Comparison of ENCODE assay signal across 8 cellular contexts in the genomic region with DNA sequence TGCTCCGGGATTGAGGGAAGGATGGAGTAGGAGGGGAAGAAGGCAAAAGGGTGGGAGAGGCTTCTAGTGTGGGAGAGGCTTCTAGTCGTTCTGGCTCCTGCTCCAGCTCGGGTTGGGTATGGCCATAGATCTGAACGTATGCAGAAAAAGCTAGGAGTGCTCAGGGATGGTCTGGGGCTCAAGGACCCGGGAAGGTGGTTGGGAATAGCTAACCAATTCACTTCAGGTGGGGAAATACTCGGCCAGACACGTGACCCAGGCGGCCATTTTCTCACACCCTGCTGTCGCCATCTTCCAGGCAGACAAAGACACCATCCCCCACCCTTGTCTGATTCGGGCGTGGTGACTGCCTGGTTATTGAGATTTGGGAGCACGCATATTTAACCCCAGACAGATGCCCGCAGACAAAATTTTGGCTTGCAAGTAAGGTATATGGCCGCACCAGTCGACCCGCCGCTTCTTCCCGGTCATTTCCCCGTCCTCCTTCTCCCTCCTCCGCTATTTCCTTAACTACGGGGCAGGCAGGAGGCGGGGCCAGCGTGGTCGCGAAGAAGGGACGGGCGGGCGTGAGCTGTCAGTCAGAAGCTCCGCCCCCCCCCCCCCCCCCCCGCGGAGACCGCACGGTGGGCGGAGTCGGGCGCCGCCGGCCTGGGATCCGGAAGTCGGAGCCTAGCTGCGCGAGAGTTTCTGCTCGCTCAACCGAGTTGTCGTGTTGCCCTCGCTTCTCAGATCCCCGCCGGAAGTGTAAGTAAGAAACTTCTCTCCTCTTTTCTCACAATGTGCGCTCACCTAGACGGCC. TPM values are rescaled to one million over a fixed set of nuclear protein-coding genes. Genes with fewer than 3 reads are reported as not detected.
DNase-seq lines count a peak whose midpoint lies in the region; ATAC-seq and TF ChIP-seq lines count a peak whose summit lies in the region.

A gene with protein sequence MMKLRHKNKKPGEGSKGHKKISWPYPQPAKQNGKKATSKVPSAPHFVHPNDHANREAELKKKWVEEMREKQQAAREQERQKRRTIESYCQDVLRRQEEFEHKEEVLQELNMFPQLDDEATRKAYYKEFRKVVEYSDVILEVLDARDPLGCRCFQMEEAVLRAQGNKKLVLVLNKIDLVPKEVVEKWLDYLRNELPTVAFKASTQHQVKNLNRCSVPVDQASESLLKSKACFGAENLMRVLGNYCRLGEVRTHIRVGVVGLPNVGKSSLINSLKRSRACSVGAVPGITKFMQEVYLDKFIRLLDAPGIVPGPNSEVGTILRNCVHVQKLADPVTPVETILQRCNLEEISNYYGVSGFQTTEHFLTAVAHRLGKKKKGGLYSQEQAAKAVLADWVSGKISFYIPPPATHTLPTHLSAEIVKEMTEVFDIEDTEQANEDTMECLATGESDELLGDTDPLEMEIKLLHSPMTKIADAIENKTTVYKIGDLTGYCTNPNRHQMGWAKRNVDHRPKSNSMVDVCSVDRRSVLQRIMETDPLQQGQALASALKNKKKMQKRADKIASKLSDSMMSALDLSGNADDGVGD (plus strand): TSS at position 661 of the 799 bp plus-strand sequence. CDS start 2,348 bp downstream, outside the sequence.

- peak; percentile 87 for DNase-seq in Daoy (ENCODE audit: low read depth)
- peak; percentile 87 for DNase-seq in H4 (ENCODE audit: low spot score)
- peak; percentile 78 for DNase-seq in LoVo (ENCODE audit: low spot score)
- DNase-seq in RWPE1 (ENCODE audit: low spot score), result peak; percentile 85
- peak; percentile 78 for DNase-seq in fibroblast of peridontal ligament (ENCODE audit: extremely low read depth)
- peak; percentile 87 for DNase-seq in natural killer cell treated with Interleukin-12 subunit alpha and Interleukin-12 subunit beta and Interleukin-15 and Interleukin-18, amount 100 ng/mL, for 72 hours (ENCODE audit: low spot score)
- DNase-seq in stimulated activated naive CD4-positive, alpha-beta T cell treated with Interleukin-2 at 50 U/mL for 16 hours (lab: John Stamatoyannopoulos, UW), result peak; percentile 80

- peak within 1 kb of the TSS; percentile 82 for H3K27ac ChIP-seq in RWPE1

- TF ChIP-seq CTCF in RWPE1 (conservative IDR thresholded peaks at IDR 0.05; ENCODE audit: low read depth), result no peak

- peaks cover 44% of the 10 kb centered on the region for H3K36me3 Mint-ChIP-seq in activated T-helper 17 cell treated with anti-CD3 and anti-CD28 coated beads, Interleukin-2, amount 50 U/mL, for 72 hours (ENCODE audit: low read depth)
- H3K36me3 Mint-ChIP-seq in natural killer cell treated with Interleukin-12 subunit alpha and Interleukin-12 subunit beta and Interleukin-15 and Interleukin-18, amount 100 ng/mL, for 72 hours, result peaks cover 14% of the 10 kb centered on the region

- CTCF ChIA-PET in RWPE1 (lab: Yijun Ruan, JAX), result no interaction called here

- peak within 1 kb of the TSS; percentile 90 for H3K4me3 Mint-ChIP-seq in activated T-helper 17 cell treated with anti-CD3 and anti-CD28 coated beads, Interleukin-2, amount 50 U/mL, for 72 hours
- peak within 1 kb of the TSS; percentile 91 for H3K4me3 Mint-ChIP-seq in natural killer cell treated with Interleukin-12 subunit alpha and Interleukin-12 subunit beta and Interleukin-15 and Interleukin-18, amount 100 ng/mL, for 72 hours

- H3K4me1 Mint-ChIP-seq in activated T-helper 17 cell treated with anti-CD3 and anti-CD28 coated beads, Interleukin-2, amount 50 U/mL, for 72 hours, result peaks cover 15% of the 10 kb centered on the region
- peaks cover 20 to 26% of the 10 kb centered on the region in 2 donors for H3K4me1 Mint-ChIP-seq in natural killer cell treated with Interleukin-12 subunit alpha and Interleukin-12 subunit beta and Interleukin-15 and Interleukin-18, amount 100 ng/mL, for 72 hours (ENCODE audit: low read depth in 2 of 2)

- ATAC-seq in activated T-helper 17 cell treated with anti-CD3 and anti-CD28 coated beads, Interleukin-2, amount 50 U/mL, for 72 hours (replicated peaks), result peak; percentile 90
- ATAC-seq in natural killer cell treated with Interleukin-12 subunit alpha and Interleukin-12 subunit beta and Interleukin-15 and Interleukin-18, amount 100 ng/mL, for 72 hours, result peak; percentile 92 to 93

- POLR2A ChIA-PET in RWPE1 (lab: Yijun Ruan, JAX; ENCODE audit: low non-redundant PET), result interaction anchor here (0.5 to 0.7 kb wide), 2 partner anchors 70 to 1456 kb away, joined by 3 read pairs; no protein-coding TSS in a partner anchor

- H3K9me3 Mint-ChIP-seq in activated T-helper 17 cell treated with anti-CD3 and anti-CD28 coated beads, Interleukin-2, amount 50 U/mL, for 72 hours, result no peaks in the 10 kb centered on the region
- no peaks in the 10 kb centered on the region for H3K9me3 Mint-ChIP-seq in natural killer cell treated with Interleukin-12 subunit alpha and Interleukin-12 subunit beta and Interleukin-15 and Interleukin-18, amount 100 ng/mL, for 72 hours

- peak within 1 kb of the TSS; percentile 89 for H3K27ac Mint-ChIP-seq in activated T-helper 17 cell treated with anti-CD3 and anti-CD28 coated beads, Interleukin-2, amount 50 U/mL, for 72 hours
- H3K27ac Mint-ChIP-seq in natural killer cell treated with Interleukin-12 subunit alpha and Interleukin-12 subunit beta and Interleukin-15 and Interleukin-18, amount 100 ng/mL, for 72 hours, result peak within 1 kb of the TSS; percentile 88 to 89

- H3K27me3 Mint-ChIP-seq in activated T-helper 17 cell treated with anti-CD3 and anti-CD28 coated beads, Interleukin-2, amount 50 U/mL, for 72 hours, result no peaks in the 10 kb centered on the region
- peaks cover 0 to 1% of the 10 kb centered on the region in 2 donors for H3K27me3 Mint-ChIP-seq in natural killer cell treated with Interleukin-12 subunit alpha and Interleukin-12 subunit beta and Interleukin-15 and Interleukin-18, amount 100 ng/mL, for 72 hours

RNA-seq across cellular contexts. Expression of the gene that starts here (rescaled TPM):
- 36.6 and 47.8 TPM in 2 replicates for total RNA-seq in Daoy (2014; rRNA removed; shearing (Covaris generic))
- total RNA-seq in H4 (2014; rRNA removed; shearing (Covaris generic)), result 41.2 and 42.2 TPM in 2 replicates
- 10 to 100 TPM; 37.7 to 71.9 TPM for total RNA-seq in activated T-helper 17 cell treated with anti-CD3 and anti-CD28 coated beads, Interleukin-2, amount 50 U/mL, for 72 hours
- 10 to 100 TPM; 57.1 to 91.0 TPM for total RNA-seq in natural killer cell treated with Interleukin-12 subunit alpha and Interleukin-12 subunit beta and Interleukin-15 and Interleukin-18, amount 100 ng/mL, for 72 hours

Comparison
In these comparisons a context has a peak if more than half of its experiments do, and no peak if none do; other contexts are left out.
1. Peak in every context shown above with its lines: DNase-seq, ATAC-seq and H3K27ac ChIP-seq.